8 cellular contexts compared by ENCODE assay signal in the genomic region with DNA sequence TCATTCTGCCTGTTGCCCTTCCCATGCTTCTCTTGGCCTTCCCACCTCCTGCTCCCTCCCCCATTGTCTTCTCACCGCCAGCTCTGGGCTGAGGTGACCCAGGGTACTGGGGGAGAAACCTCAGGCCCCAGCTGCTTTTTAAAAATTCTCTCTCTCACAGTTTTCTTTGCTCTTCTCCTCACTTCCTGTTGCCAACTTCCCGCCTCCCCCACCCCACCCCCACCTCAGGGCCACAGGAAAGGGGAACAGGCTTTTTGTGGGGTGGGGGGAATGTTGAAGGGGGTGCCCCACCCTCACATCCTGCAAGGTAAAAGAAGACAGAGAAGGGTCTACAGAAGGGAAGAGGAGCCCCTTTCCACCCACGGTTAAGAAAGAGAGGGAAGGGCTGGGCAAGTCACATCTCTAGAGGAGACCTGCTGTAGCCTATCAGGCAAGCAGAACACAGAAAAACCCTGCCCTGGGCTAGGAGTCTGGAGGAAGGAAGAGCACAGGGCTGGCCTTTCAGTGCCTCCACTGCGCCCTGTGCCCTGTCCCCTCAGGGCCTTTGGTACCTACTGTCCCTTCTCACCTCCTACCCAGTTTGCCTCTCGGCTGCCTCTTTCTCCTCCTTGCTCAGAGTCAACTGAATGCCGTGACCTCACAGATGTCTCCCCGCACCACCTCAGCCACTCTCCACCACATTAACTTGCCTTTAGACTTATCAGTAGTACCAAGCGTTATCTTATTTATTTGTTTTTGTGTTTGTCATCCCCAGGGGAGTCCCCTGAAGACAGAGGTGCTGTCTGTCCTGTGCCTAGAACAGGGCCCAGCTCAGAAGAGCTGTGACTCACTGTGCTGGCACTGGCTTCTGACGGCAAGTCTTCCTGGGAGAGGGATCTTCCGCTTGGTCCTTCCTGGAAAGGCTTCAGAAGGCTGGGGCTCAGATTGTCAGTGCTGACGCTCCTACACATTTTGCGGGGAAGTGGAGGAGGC.
DNase-seq lines count a peak whose midpoint lies in the region; ATAC-seq and TF ChIP-seq lines count a peak whose summit lies in the region.

No MANE protein-coding gene starts in this region.

- TF ChIP-seq CTCF in fibroblast of mammary gland (conservative IDR thresholded peaks at IDR 0.05; ENCODE audit: control insufficient read depth, insufficient read depth, low read depth, low read length) = no peak

- H3K27ac Mint-ChIP-seq in stimulated activated naive B cell treated with anti-CD40 and anti-IgM and Interleukin-4, amounts not matched to agents 10 μg/mL and 1 μg/mL and 100 μg/mL, for 72 hours = peak overlapping the region; percentile 100

- peaks cover 32 to 60% of the 10 kb centered on the region in 2 donors for H3K36me3 Mint-ChIP-seq in stimulated activated naive B cell treated with anti-CD40 and anti-IgM and Interleukin-4, amounts not matched to agents 10 μg/mL and 1 μg/mL and 100 μg/mL, for 72 hours

- H3K9me3 Mint-ChIP-seq in stimulated activated naive B cell treated with anti-CD40 and anti-IgM and Interleukin-4, amounts not matched to agents 10 μg/mL and 1 μg/mL and 100 μg/mL, for 72 hours = no peaks in the 10 kb centered on the region

- peak overlapping the region; percentile 98 for H3K4me3 Mint-ChIP-seq in stimulated activated naive B cell treated with anti-CD40 and anti-IgM and Interleukin-4, amounts not matched to agents 10 μg/mL and 1 μg/mL and 100 μg/mL, for 72 hours

- ATAC-seq in GM18520 (IDR thresholded peaks at IDR 0.05; ENCODE audit: unreplicated experiment) (peak; percentile 32), HG03342 (IDR thresholded peaks at IDR 0.05; ENCODE audit: unreplicated experiment) (peak; percentile 36)
- ATAC-seq in stimulated activated naive B cell treated with anti-CD40 and anti-IgM and Interleukin-4, amounts not matched to agents 10 μg/mL and 1 μg/mL and 100 μg/mL, for 72 hours (replicated peaks) = peak; percentile 64

- H3K4me3 ChIP-seq in fibroblast of mammary gland (ENCODE audit: control insufficient read depth, low read depth, low read length) = no peak overlapping the region

- H3K27me3 Mint-ChIP-seq in stimulated activated naive B cell treated with anti-CD40 and anti-IgM and Interleukin-4, amounts not matched to agents 10 μg/mL and 1 μg/mL and 100 μg/mL, for 72 hours = no peaks in the 10 kb centered on the region

- DNase-seq in activated CD4-positive, alpha-beta T cell treated with anti-CD3 and anti-CD28 coated beads for 4 hours = peak; percentile 60 to 61
- peak; percentile 59 for DNase-seq in fibroblast of mammary gland (ENCODE audit: low read depth)
- peak; percentile 44 for DNase-seq in stimulated activated naive B cell treated with anti-CD40 and anti-IgM and Interleukin-4, amounts not matched to agents 10 μg/mL and 1 μg/mL and 100 μg/mL, for 72 hours
- no peak for DNase-seq in NCI-H2171 treated with DMSO at 0.1 percent for 48 hours (lab: John Stamatoyannopoulos, UW)
- no peak for DNase-seq in EL
- no peak for DNase-seq in hippocampal formation (lab: John Stamatoyannopoulos, UW)

- H3K4me1 Mint-ChIP-seq in stimulated activated naive B cell treated with anti-CD40 and anti-IgM and Interleukin-4, amounts not matched to agents 10 μg/mL and 1 μg/mL and 100 μg/mL, for 72 hours = peaks cover 60 to 86% of the 10 kb centered on the region in 2 donors

Comparison
In these comparisons a context has a peak if more than half of its experiments do, and no peak if none do; other contexts are left out.
1. DNase-seq: peak in activated CD4-positive, alpha-beta T cell treated with anti-CD3 and anti-CD28 coated beads for 4 hours (2 of 2), fibroblast of mammary gland (single experiment) and stimulated activated naive B cell treated with anti-CD40 and anti-IgM and Interleukin-4, amounts not matched to agents 10 μg/mL and 1 μg/mL and 100 μg/mL, for 72 hours (single experiment); none in NCI-H2171 treated with DMSO at 0.1 percent for 48 hours (single experiment), EL (single experiment) and hippocampal formation (0 of 2).
2. Peak in every context shown above with its lines, with median percentiles within 50 percentile points of each other: ATAC-seq.